29 cellular contexts compared by ENCODE assay signal in the genomic region with DNA sequence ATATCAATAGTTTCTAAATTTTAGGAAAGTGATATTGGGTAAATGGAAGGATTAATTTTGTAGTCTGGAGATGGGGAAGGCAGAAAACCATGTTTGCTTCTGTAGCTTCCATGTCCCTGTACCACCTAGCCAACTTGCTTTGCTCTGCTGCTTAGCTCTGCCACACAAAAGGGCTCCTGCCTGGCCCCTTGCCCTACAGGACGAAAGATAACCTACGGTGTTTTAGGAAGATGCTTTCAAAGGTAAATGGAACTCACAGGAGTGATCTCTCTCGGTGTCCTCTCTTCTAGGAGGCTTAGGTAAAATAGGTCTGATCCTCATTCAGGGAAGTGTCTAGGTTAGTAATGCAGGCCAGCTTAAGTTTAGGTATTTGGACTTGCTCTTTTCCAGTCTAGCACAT. TPM values are rescaled to one million over a fixed set of nuclear protein-coding genes. Genes with fewer than 3 reads are reported as not detected.
DNase-seq lines count a peak whose midpoint lies in the region; ATAC-seq, FAIRE-seq and TF ChIP-seq lines count a peak whose summit lies in the region.
"Had no signal": no experiment of that assay in that cellular context is flagged by ENCODE, and none has a peak within 500 bp of the region (broad histone marks: within the 10 kb centered on the region; RNA-seq: fewer than 3 reads in every experiment).

No MANE protein-coding gene starts in this region.

- H3K27ac Mint-ChIP-seq in activated naive CD4-positive, alpha-beta T cell treated with anti-CD3 and anti-CD28 coated beads, Interleukin-2, amount 50 U/mL, for 24 hours, result peak overlapping the region; percentile 62
- no peak overlapping the region for H3K27ac Mint-ChIP-seq in activated naive CD4-positive, alpha-beta T cell treated with anti-CD3 and anti-CD28 coated beads for 36 hours
- no peak overlapping the region for H3K27ac Mint-ChIP-seq in CD8-positive, alpha-beta memory T cell
- H3K27ac Mint-ChIP-seq: CD4-positive, alpha-beta memory T cell; effector memory CD8-positive, alpha-beta T cell; HFFc6 had no signal

- no peak for TF ChIP-seq RAD21 in K562 (CRISPR knock-in tag; conservative IDR thresholded peaks at IDR 0.05 in 1 of 2, IDR thresholded peaks at IDR 0.05 in 1 of 2)

- peak overlapping the region; percentile 52; the same call in 1 of the 2 replicates for H3K9ac ChIP-seq in OCI-LY3 (ENCODE audit: low read length)
- H3K9ac ChIP-seq in K562 (ENCODE audit: insufficient read depth in 1 of 2, low read depth in 2 of 2, low read length in 2 of 2), result no peak overlapping the region
- H3K9ac ChIP-seq: parathyroid adenoma had no signal

- H3K9me3 ChIP-seq in OCI-LY3 (ENCODE audit: insufficient read depth, low read length) (no peaks in the 10 kb centered on the region), K562 (replicated peaks; ENCODE audit: control insufficient read depth, insufficient read depth, low read depth, low read length) (no peaks in the 10 kb centered on the region), thymus (ENCODE audit: control insufficient read depth) (no peaks in the 10 kb centered on the region)
- H3K9me3 ChIP-seq in CD8-positive, alpha-beta memory T cell (ENCODE audit: low read length), result no peaks in the 10 kb centered on the region
- H3K9me3 ChIP-seq: thoracic aorta, vagina had no signal

- no peaks in the 10 kb centered on the region for H3K27me3 Mint-ChIP-seq in activated naive CD4-positive, alpha-beta T cell treated with anti-CD3 and anti-CD28 coated beads, Interleukin-2, amount 50 U/mL, for 24 hours
- H3K27me3 Mint-ChIP-seq in activated naive CD4-positive, alpha-beta T cell treated with anti-CD3 and anti-CD28 coated beads for 36 hours (ENCODE audit: low read depth), result no peaks in the 10 kb centered on the region
- no peaks in the 10 kb centered on the region for H3K27me3 Mint-ChIP-seq in CD8-positive, alpha-beta memory T cell
- H3K27me3 Mint-ChIP-seq: activated T-cell treated with anti-CD3 and anti-CD28 coated beads, Interleukin-2, amount 50 U/mL, for 24 hours; CD4-positive, alpha-beta memory T cell; effector memory CD8-positive, alpha-beta T cell had no signal

- no peaks in the 10 kb centered on the region for H3K9me1 ChIP-seq in K562 (ENCODE audit: control insufficient read depth, insufficient read depth, low read length)

- no peak for FAIRE-seq in K562 (lab: Jason Lieb, UNC)
- FAIRE-seq: G401.6, small intestine had no signal

- CTCF ChIA-PET in activated naive CD4-positive, alpha-beta T cell treated with anti-CD3 and anti-CD28 coated beads for 36 hours (lab: Charles Lee), result interaction anchor here (3.1 kb wide), 1 partner anchor 11 kb away, joined by 7 read pairs; no protein-coding TSS in a partner anchor
- CTCF ChIA-PET in K562 (lab: Yijun Ruan, JAX; ENCODE audit: low intra/inter-chr PET ratio), result no interaction called here
- CTCF ChIA-PET in CD8-positive, alpha-beta memory T cell (lab: Charles Lee), result interaction anchor here (0.9 to 1.0 kb wide), 2 partner anchors 9 to 38 kb away, joined by 3 read pairs; partner anchors contain the start of gene DMXL1

- no peaks in the 10 kb centered on the region for H3K9me3 Mint-ChIP-seq in activated naive CD4-positive, alpha-beta T cell treated with anti-CD3 and anti-CD28 coated beads, Interleukin-2, amount 50 U/mL, for 24 hours
- no peaks in the 10 kb centered on the region for H3K9me3 Mint-ChIP-seq in activated naive CD4-positive, alpha-beta T cell treated with anti-CD3 and anti-CD28 coated beads for 36 hours
- no peaks in the 10 kb centered on the region for H3K9me3 Mint-ChIP-seq in CD8-positive, alpha-beta memory T cell
- H3K9me3 Mint-ChIP-seq: activated T-cell treated with anti-CD3 and anti-CD28 coated beads, Interleukin-2, amount 50 U/mL, for 24 hours; CD4-positive, alpha-beta memory T cell; effector memory CD8-positive, alpha-beta T cell; HFFc6 had no signal

- WGBS in K562 (ENCODE audit: insufficient coverage, low coverage, missing lambda C conversion rate), result 56% methylated on average over 3 of the region's 3 CpGs
- WGBS in thymus, result 96% methylated on average over 3 of the region's 3 CpGs

- H2AFZ ChIP-seq in OCI-LY3 (ENCODE audit: low read depth, low read length) (peak overlapping the region; percentile 69; the same call in 1 of the 2 replicates), K562 (ENCODE audit: low read depth, low read length) (0 out of 2 replicates have a peak overlapping the region, but pooled peaks have one; percentile 64)
- H2AFZ ChIP-seq: parathyroid adenoma had no signal

- no peaks in the 10 kb centered on the region for H3K27me3 ChIP-seq in OCI-LY3 (ENCODE audit: low read depth, low read length)
- H3K27me3 ChIP-seq in K562 (ENCODE audit: control insufficient read depth in 2 of 2, insufficient read depth in 2 of 2, low read length in 2 of 2), result no peaks in the 10 kb centered on the region
- H3K27me3 ChIP-seq in thymus (ENCODE audit: control insufficient read depth, insufficient read depth), result no peaks in the 10 kb centered on the region
- H3K27me3 ChIP-seq in CD8-positive, alpha-beta memory T cell (ENCODE audit: insufficient read depth, low read length, poor library complexity, severe bottlenecking), result no peaks in the 10 kb centered on the region
- H3K27me3 ChIP-seq: vagina had no signal

- no peak for TF ChIP-seq POLR2A in K562 (conservative IDR thresholded peaks at IDR 0.05)

- H3K4me2 ChIP-seq in OCI-LY3 (ENCODE audit: low read length), result peak overlapping the region; percentile 73
- H3K4me2 ChIP-seq in K562 (ENCODE audit: insufficient read depth, low read length), result no peak overlapping the region

- peaks cover 2% of the 10 kb centered on the region for H3K36me3 Mint-ChIP-seq in activated naive CD4-positive, alpha-beta T cell treated with anti-CD3 and anti-CD28 coated beads, Interleukin-2, amount 50 U/mL, for 24 hours
- H3K36me3 Mint-ChIP-seq in activated naive CD4-positive, alpha-beta T cell treated with anti-CD3 and anti-CD28 coated beads for 36 hours (ENCODE audit: low read depth), result no peaks in the 10 kb centered on the region
- H3K36me3 Mint-ChIP-seq in CD8-positive, alpha-beta memory T cell, result no peaks in the 10 kb centered on the region

- TF ChIP-seq CTCF in OCI-LY3 (IDR thresholded peaks at IDR 0.05; ENCODE audit: low read depth, low read length) (no peak), K562 (IDR thresholded peaks at IDR 0.05 in 2 of 3, conservative IDR thresholded peaks at IDR 0.05 in 1 of 3; ENCODE audit: insufficient read depth in 2 of 3, low read depth in 1 of 3, low read length in 3 of 3) (no peak)

- POLR2A ChIA-PET in K562 (lab: Yijun Ruan, JAX), result no interaction called here
- POLR2A ChIA-PET in CD8-positive, alpha-beta memory T cell (lab: Charles Lee), result no interaction called here

- H3K79me2 ChIP-seq in OCI-LY3 (ENCODE audit: low read length) (no peaks in the 10 kb centered on the region), K562 (ENCODE audit: control insufficient read depth, insufficient read depth, low read length) (no peaks in the 10 kb centered on the region)
- H3K79me2 ChIP-seq: parathyroid adenoma had no signal

- in situ Hi-C loops in K562 (cut with MboI), result no loop called here

- TF ChIP-seq EP300 in K562 (IDR thresholded peaks at IDR 0.05; ENCODE audit: low read length), result no peak

- H3K36me3 ChIP-seq in OCI-LY3 (replicated peaks; ENCODE audit: low read depth, low read length) (no peaks in the 10 kb centered on the region), K562 (ENCODE audit: control insufficient read depth, insufficient read depth, low read length) (no peaks in the 10 kb centered on the region), thymus (ENCODE audit: control insufficient read depth, insufficient read depth) (no peaks in the 10 kb centered on the region)
- H3K36me3 ChIP-seq in CD8-positive, alpha-beta memory T cell (ENCODE audit: insufficient read depth, low read length), result no peaks in the 10 kb centered on the region
- H3K36me3 ChIP-seq: thoracic aorta, vagina, WERI-Rb-1 had no signal

- no peak for DNase-seq in activated naive CD4-positive, alpha-beta T cell treated with anti-CD3 and anti-CD28 coated beads for 36 hours
- DNase-seq in K562 (ENCODE audit: extremely low read depth in 1 of 4, low spot score in 3 of 4), result no peak
- DNase-seq in AG20443 (ENCODE audit: low spot score), result no peak
- DNase-seq in CD8-positive, alpha-beta memory T cell, result no peak
- DNase-seq: activated CD4-positive, alpha-beta T cell treated with anti-CD3 and anti-CD28 coated beads, Interleukin-2, amount 50 U/mL, for 1 hour; activated effector memory CD4-positive, alpha-beta T cell treated with anti-CD3 and anti-CD28 coated beads, Interleukin-2, amount 50 U/mL, for 16 hours; activated T-cell treated with anti-CD3 and anti-CD28 coated beads, Interleukin-2, amount 50 U/mL, for 24 hours; CD4-positive, alpha-beta memory T cell; cortex of kidney; effector memory CD8-positive, alpha-beta T cell; erythroblast; HFFc6; mammary epithelial cell; NCI-H1092; NCI-H1694 treated with DMSO at 0.1 percent for 48 hours; NCI-H510A; SHP77; small intestine; stimulated activated naive CD8-positive, alpha-beta T cell treated with anti-CD3 and anti-CD28 coated beads, Interleukin-15, Interleukin-2, amounts not matched to agents 100 U/mL and 50 U/mL, for 24 hours; WERI-Rb-1 had no signal

- ATAC-seq in K562 (no peak), HG03439 (IDR thresholded peaks at IDR 0.05; ENCODE audit: unreplicated experiment) (no peak)
- ATAC-seq: stimulated activated naive CD8-positive, alpha-beta T cell treated with anti-CD3 and anti-CD28 coated beads, Interleukin-15, Interleukin-2, amounts not matched to agents 100 U/mL and 50 U/mL, for 24 hours had no signal

- BruUV-seq in K562 (replicated peaks; lab: Mats Ljungman, UMichigan), result no TSS peak

- H3K4me3 Mint-ChIP-seq in activated naive CD4-positive, alpha-beta T cell treated with anti-CD3 and anti-CD28 coated beads, Interleukin-2, amount 50 U/mL, for 24 hours, result no peak overlapping the region
- H3K4me3 Mint-ChIP-seq in activated naive CD4-positive, alpha-beta T cell treated with anti-CD3 and anti-CD28 coated beads for 36 hours, result no peak overlapping the region
- H3K4me3 Mint-ChIP-seq in CD8-positive, alpha-beta memory T cell, result no peak overlapping the region
- H3K4me3 Mint-ChIP-seq: activated T-cell treated with anti-CD3 and anti-CD28 coated beads, Interleukin-2, amount 50 U/mL, for 24 hours; CD4-positive, alpha-beta memory T cell; effector memory CD8-positive, alpha-beta T cell; HFFc6; neural crest cell had no signal

- H4K20me1 ChIP-seq in OCI-LY3 (ENCODE audit: insufficient read depth, low read length) (no peaks in the 10 kb centered on the region), K562 (replicated peaks; ENCODE audit: control insufficient read depth, insufficient read depth, low read length) (no peaks in the 10 kb centered on the region)

- H3K4me3 ChIP-seq in OCI-LY3 (ENCODE audit: low read length) (peak overlapping the region; percentile 51; the same call in 1 of the 2 replicates), K562 (no peak overlapping the region), thymus (ENCODE audit: low read length) (no peak overlapping the region)
- no peak overlapping the region for H3K4me3 ChIP-seq in CD8-positive, alpha-beta memory T cell (ENCODE audit: low read length)
- H3K4me3 ChIP-seq: thoracic aorta, vagina had no signal

- H3K4me1 ChIP-seq in OCI-LY3 (ENCODE audit: low read length) (peaks cover 48% of the 10 kb centered on the region), K562 (replicated peaks in 1 of 2; ENCODE audit: control insufficient read depth in 2 of 2, insufficient read depth in 2 of 2, low read length in 2 of 2) (no peaks in the 10 kb centered on the region; a peak in 1 of 5 replicates), thymus (ENCODE audit: control insufficient read depth, insufficient read depth, low read length) (peaks cover 15% of the 10 kb centered on the region)
- H3K4me1 ChIP-seq in CD8-positive, alpha-beta memory T cell (ENCODE audit: insufficient read depth, low read length), result peaks cover 13% of the 10 kb centered on the region
- H3K4me1 ChIP-seq: parathyroid adenoma, vagina had no signal

- peak overlapping the region; percentile 97 for H3K27ac ChIP-seq in OCI-LY3 (ENCODE audit: low read length)
- H3K27ac ChIP-seq in K562 (ENCODE audit: extremely low read depth, low read depth, low read length), result no peak overlapping the region
- H3K27ac ChIP-seq in thymus (ENCODE audit: low read depth), result peak overlapping the region; percentile 25
- H3K27ac ChIP-seq in CD8-positive, alpha-beta memory T cell (ENCODE audit: low read depth, low read length), result no peak overlapping the region
- H3K27ac ChIP-seq: parathyroid adenoma, thoracic aorta, vagina, WERI-Rb-1 had no signal

- H3K4me1 Mint-ChIP-seq in activated naive CD4-positive, alpha-beta T cell treated with anti-CD3 and anti-CD28 coated beads, Interleukin-2, amount 50 U/mL, for 24 hours, result peaks cover 36% of the 10 kb centered on the region
- H3K4me1 Mint-ChIP-seq in activated naive CD4-positive, alpha-beta T cell treated with anti-CD3 and anti-CD28 coated beads for 36 hours (ENCODE audit: low read depth), result peaks cover 42% of the 10 kb centered on the region
- H3K4me1 Mint-ChIP-seq in CD8-positive, alpha-beta memory T cell, result peaks cover 16 to 19% (median 17%) of the 10 kb centered on the region in 3 donors
- H3K4me1 Mint-ChIP-seq: neural crest cell had no signal

- intact Hi-C loops in activated naive CD4-positive, alpha-beta T cell treated with anti-CD3 and anti-CD28 coated beads for 36 hours (cut with micrococcal nuclease), result no loop called here
- intact Hi-C loops in K562 (cut with micrococcal nuclease), result no loop called here

RNA-seq across cellular contexts. Expression of gene DMXL1, which starts 37.8 kb away (rescaled TPM):
- 10 to 100 TPM; 16.4 to 18.0 TPM for total RNA-seq in activated naive CD4-positive, alpha-beta T cell treated with anti-CD3 and anti-CD28 coated beads for 36 hours
- total RNA-seq in K562 (2011; cell fraction: chromatin; rRNA removed; ENCODE audit: low replicate concordance), result 87.5 and 343 TPM in 2 replicates
- 30.5 and 36.2 TPM in 2 replicates for total RNA-seq in K562 (2011; cell fraction: nucleolus; rRNA removed)
- 57.3 and 63.4 TPM in 2 replicates for total RNA-seq in K562 (2011; cell fraction: nucleoplasm; rRNA removed)
- 22.9 and 23.8 TPM in 2 replicates for total RNA-seq in K562 (2014; rRNA removed)
- total RNA-seq in K562 (2014; rRNA removed; fragmentation: Illumina TruSeq; extraction: Trizol), result 40.3 and 48.6 TPM in 2 replicates
- 35.2 and 37.2 TPM in 2 replicates for total RNA-seq in K562 (2015; rRNA removed; fragmentation: Illumina TruSeq; extraction: Trizol)
- 32.3 and 33.9 TPM in 2 replicates for total RNA-seq in K562 (2021)
- 36.9 and 37.0 TPM in 2 replicates for polyA plus RNA-seq in K562 (2011; rRNA removed)
- polyA plus RNA-seq in K562 (2011; cell fraction: cytosol; rRNA removed), result 5.8 and 10.7 TPM in 2 replicates
- 33.7 and 57.8 TPM in 2 replicates for polyA plus RNA-seq in K562 (2011; cell fraction: nucleus; rRNA removed)
- polyA plus RNA-seq in K562 (2012), result 14.0 and 28.4 TPM in 2 replicates
- 22.5 and 30.6 TPM in 2 replicates for polyA plus RNA-seq in K562 (2014; fragmentation: Illumina TruSeq; extraction: Trizol)
- 1 to 10 TPM; 8.3 to 8.6 TPM for polyA plus RNA-seq in K562 (2014; fragmentation: Nextera tagmentation; extraction: Ambion mirVana)
- polyA plus RNA-seq in K562 (2014; rRNA removed), result 17.6 and 20.3 TPM in 2 replicates
- polyA minus RNA-seq in K562 (2011; rRNA and poly(A)+ RNA removed), result 97.6 and 133 TPM in 2 replicates
- polyA minus RNA-seq in K562 (2011; cell fraction: cytosol; rRNA and poly(A)+ RNA removed), result 26.8 and 32.4 TPM in 2 replicates
- polyA minus RNA-seq in K562 (2011; cell fraction: nucleus; rRNA and poly(A)+ RNA removed), result 96.9 and 165 TPM in 2 replicates
- 24.6 TPM for polyA plus RNA-seq in thymus
- total RNA-seq in CD8-positive, alpha-beta memory T cell, result 10 to 100 TPM; 25.9 to 26.2 TPM
- 12.9 TPM for polyA plus RNA-seq in CD8-positive, alpha-beta memory T cell

RNA-seq across cellular contexts. Expression of gene DTWD2, which starts 44.8 kb away (rescaled TPM):
- total RNA-seq in activated naive CD4-positive, alpha-beta T cell treated with anti-CD3 and anti-CD28 coated beads for 36 hours, result 1 to 10 TPM; 4.0 to 5.5 TPM
- total RNA-seq in K562 (2011; cell fraction: chromatin; rRNA removed; ENCODE audit: low replicate concordance), result 1.4 and 1.7 TPM in 2 replicates
- total RNA-seq in K562 (2011; cell fraction: nucleolus; rRNA removed), result 1.2 and 1.7 TPM in 2 replicates
- 1.7 and 2.4 TPM in 2 replicates for total RNA-seq in K562 (2011; cell fraction: nucleoplasm; rRNA removed)
- 7.4 and 10.8 TPM in 2 replicates for total RNA-seq in K562 (2014; rRNA removed)
- 4.9 and 5.4 TPM in 2 replicates for total RNA-seq in K562 (2014; rRNA removed; fragmentation: Illumina TruSeq; extraction: Trizol)
- 4.9 TPM in 2 replicates for total RNA-seq in K562 (2015; rRNA removed; fragmentation: Illumina TruSeq; extraction: Trizol)
- total RNA-seq in K562 (2021), result 5.5 TPM in 2 replicates
- 2.2 and 3.1 TPM in 2 replicates for polyA plus RNA-seq in K562 (2011; rRNA removed)
- 2.9 and 3.5 TPM in 2 replicates for polyA plus RNA-seq in K562 (2011; cell fraction: cytosol; rRNA removed)
- 1.6 and 1.9 TPM in 2 replicates for polyA plus RNA-seq in K562 (2011; cell fraction: nucleus; rRNA removed)
- 3.0 and 20.2 TPM in 2 replicates for polyA plus RNA-seq in K562 (2012)
- 3.1 and 3.7 TPM in 2 replicates for polyA plus RNA-seq in K562 (2014; fragmentation: Illumina TruSeq; extraction: Trizol)
- 1 to 10 TPM in 1 of 2 experiments, under 1 TPM in 1; 0.99 to 1.1 TPM for polyA plus RNA-seq in K562 (2014; fragmentation: Nextera tagmentation; extraction: Ambion mirVana)
- 3.2 and 4.1 TPM in 2 replicates for polyA plus RNA-seq in K562 (2014; rRNA removed)
- polyA minus RNA-seq in K562 (2011; rRNA and poly(A)+ RNA removed), result 2.8 and 3.6 TPM in 2 replicates
- 3.0 and 5.0 TPM in 2 replicates for polyA minus RNA-seq in K562 (2011; cell fraction: cytosol; rRNA and poly(A)+ RNA removed)
- 1.9 and 2.4 TPM in 2 replicates for polyA minus RNA-seq in K562 (2011; cell fraction: nucleus; rRNA and poly(A)+ RNA removed)
- 2.3 TPM for polyA plus RNA-seq in thymus
- total RNA-seq in CD8-positive, alpha-beta memory T cell, result 1 to 10 TPM; 3.3 to 3.7 TPM
- 4.2 TPM for polyA plus RNA-seq in CD8-positive, alpha-beta memory T cell

Comparison
In these comparisons a context has a peak if more than half of its experiments do, and no peak if none do; other contexts are left out.
1. H3K27ac ChIP-seq: peak in OCI-LY3 (single experiment) and thymus (single experiment); none in K562 (single experiment) and CD8-positive, alpha-beta memory T cell (single experiment).